2 cellular contexts compared by ENCODE assay signal in genomic region chr16:12341423-12341822, GRCh38.
A peak's percentile ranks its signal among the peaks of the same experiment; 100 is the strongest.
TF ChIP-seq lines count a peak whose summit lies in the region.

No MANE protein-coding gene starts in this region.

TF ChIP-seq in HCT116, 20 proteins besides CTCF, POLR2A, EP300 and RAD21 (continued from another document):
- TF ChIP-seq REST (IDR thresholded peaks at IDR 0.05; ENCODE audit: low read depth) (no peak), EGR1 (IDR thresholded peaks at IDR 0.05; ENCODE audit: low read depth) (no peak), FOSL1 (IDR thresholded peaks at IDR 0.05; ENCODE audit: low read depth) (peak; percentile 74), ATF3 (IDR thresholded peaks at IDR 0.05) (no peak), SRF (IDR thresholded peaks at IDR 0.05; ENCODE audit: low read depth) (no peak), ZBTB33 (IDR thresholded peaks at IDR 0.05; ENCODE audit: extremely low read depth, insufficient replicate concordance, low read length) (no peak), CEBPB (IDR thresholded peaks at IDR 0.05; ENCODE audit: low read depth) (no peak), ZFX (IDR thresholded peaks at IDR 0.05) (no peak)

TF ChIP-seq in WTC11, 78 proteins besides CTCF, POLR2A, EP300 and RAD21 (continued from another document):
- TF ChIP-seq GRHL2 (CRISPR knock-in tag; IDR thresholded peaks at IDR 0.05; ENCODE audit: insufficient replicate concordance, severe bottlenecking): no peak
